Comparison of ENCODE assay signal across 8 cellular contexts in genomic region chr6:129478379-129478778, GRCh38.
"Had no signal": no experiment of that assay in that cellular context is flagged by ENCODE, and none has a peak within 500 bp of the region (broad histone marks: within the 10 kb centered on the region; RNA-seq: fewer than 3 reads in every experiment).

No MANE protein-coding gene starts in this region.

- DNase-seq: H9, HCEC 1CT, IMR-90 had no signal

- H3K27ac Mint-ChIP-seq: GM23338, H9 had no signal

- H3K9me3 Mint-ChIP-seq: GM23338, H9 had no signal

- H3K27ac ChIP-seq: HL-60 had no signal

- H3K4me3 Mint-ChIP-seq: GM23338, H9 had no signal

- ATAC-seq: GM23338, K562 had no signal

- FAIRE-seq: H1, H54, K562 had no signal

- H3K4me3 ChIP-seq: GM23338, K562 had no signal

- H3K4me2 ChIP-seq: GM23338 had no signal

- H2AFZ ChIP-seq: GM23338 had no signal
